ENCODE assay signal across 9 cellular contexts in genomic region chr9:121558423-121558950, GRCh38. TPM values are rescaled to one million over a fixed set of nuclear protein-coding genes. Genes with fewer than 3 reads are reported as not detected.
A peak's percentile ranks its signal among the peaks of the same experiment; 100 is the strongest.
DNase-seq lines count a peak whose midpoint lies in the region; ATAC-seq and TF ChIP-seq lines count a peak whose summit lies in the region.
"Had no signal": no experiment of that assay in that cellular context is flagged by ENCODE, and none has a peak within 500 bp of the region (broad histone marks: within the 10 kb centered on the region; RNA-seq: fewer than 3 reads in every experiment).

No MANE protein-coding gene starts in this region.

- ATAC-seq in GM18498 (IDR thresholded peaks at IDR 0.05; ENCODE audit: unreplicated experiment) (no peak), HG02885 (IDR thresholded peaks at IDR 0.05; ENCODE audit: poor library complexity, unreplicated experiment) (no peak)
- no peak for ATAC-seq in CD4-positive, alpha-beta T cell (ENCODE audit: poor library complexity)

- DNase-seq in breast epithelium (ENCODE audit: low spot score in 2 of 2) (no peak), mammary epithelial cell (no peak), endodermal cell (peak; percentile 56), type B pancreatic cell (ENCODE audit: extremely low spot score, unreplicated experiment) (no peak)
- no peak for DNase-seq in CD4-positive, alpha-beta T cell

- H3K27ac ChIP-seq in breast epithelium (peak overlapping the region; percentile 83 to 85), mammary epithelial cell (ENCODE audit: insufficient read depth, low read depth, low read length) (no peak overlapping the region), endodermal cell (ENCODE audit: low read depth, low read length) (peak overlapping the region; percentile 22), muscle layer of duodenum (ENCODE audit: low read length) (peak overlapping the region; percentile 11)
- no peak overlapping the region for H3K27ac ChIP-seq in CD4-positive, alpha-beta T cell (ENCODE audit: low read depth, low read length)

- H3K4me1 Mint-ChIP-seq in endodermal cell (peaks cover 13% of the 10 kb centered on the region), type B pancreatic cell (ENCODE audit: unreplicated experiment) (peaks cover 27% of the 10 kb centered on the region)
- no peaks in the 10 kb centered on the region for H3K4me1 Mint-ChIP-seq in CD4-positive, alpha-beta T cell (ENCODE audit: low read depth)

- H3K36me3 ChIP-seq in breast epithelium (no peaks in the 10 kb centered on the region), mammary epithelial cell (ENCODE audit: insufficient read depth, low read length) (no peaks in the 10 kb centered on the region), endodermal cell (ENCODE audit: control insufficient read depth, insufficient read depth, low read length) (no peaks in the 10 kb centered on the region), muscle layer of duodenum (ENCODE audit: control insufficient read depth in 1 of 2, insufficient read depth in 2 of 2, low read length in 2 of 2) (no peaks in the 10 kb centered on the region)

- no peaks in the 10 kb centered on the region for H3K9me3 ChIP-seq in breast epithelium
- H3K9me3 ChIP-seq in mammary epithelial cell (replicated peaks; ENCODE audit: insufficient read depth, low read length), result no peaks in the 10 kb centered on the region
- no peaks in the 10 kb centered on the region for H3K9me3 ChIP-seq in endodermal cell (ENCODE audit: control insufficient read depth, low read length)
- H3K9me3 ChIP-seq in muscle layer of duodenum (ENCODE audit: control insufficient read depth in 1 of 2, low read length in 2 of 2), result no peaks in the 10 kb centered on the region
- H3K9me3 ChIP-seq in CD4-positive, alpha-beta T cell (ENCODE audit: control insufficient read depth, low read length), result no peaks in the 10 kb centered on the region

- H2AFZ ChIP-seq in mammary epithelial cell (ENCODE audit: low read depth, low read length), result no peak overlapping the region

- H3K36me3 Mint-ChIP-seq in endodermal cell (ENCODE audit: low read depth) (no peaks in the 10 kb centered on the region), type B pancreatic cell (no peaks in the 10 kb centered on the region)
- H3K36me3 Mint-ChIP-seq in CD4-positive, alpha-beta T cell (ENCODE audit: low read depth), result no peaks in the 10 kb centered on the region

- BruUV-seq in mammary epithelial cell (replicated peaks; lab: Mats Ljungman, UMichigan), result no TSS peak

- no peak for TF ChIP-seq CTCF in breast epithelium (IDR thresholded peaks at IDR 0.05)
- TF ChIP-seq CTCF in mammary epithelial cell (conservative IDR thresholded peaks at IDR 0.05 in 1 of 2, IDR thresholded peaks at IDR 0.05 in 1 of 2; ENCODE audit: extremely low read depth in 1 of 2, insufficient read depth in 1 of 2, low read depth in 1 of 2, low read length in 2 of 2), result no peak
- TF ChIP-seq CTCF in endodermal cell (conservative IDR thresholded peaks at IDR 0.05), result no peak
- no peak for TF ChIP-seq CTCF in type B pancreatic cell (conservative IDR thresholded peaks at IDR 0.05)
- no peak for TF ChIP-seq CTCF in CD4-positive, alpha-beta T cell (IDR thresholded peaks at IDR 0.05)

- H3K4me1 ChIP-seq in breast epithelium (peaks cover 0 to 8% of the 10 kb centered on the region in 2 donors), mammary epithelial cell (ENCODE audit: insufficient read depth, low read length) (peaks cover 29% of the 10 kb centered on the region), endodermal cell (ENCODE audit: control insufficient read depth, insufficient read depth, low read length) (no peaks in the 10 kb centered on the region), muscle layer of duodenum (ENCODE audit: control insufficient read depth in 1 of 2, insufficient read depth in 2 of 2, low read length in 2 of 2) (peaks cover 0 to 5% of the 10 kb centered on the region in 2 donors)

- H3K9ac ChIP-seq in mammary epithelial cell (ENCODE audit: insufficient read depth, low read length), result no peak overlapping the region
- no peak overlapping the region for H3K9ac ChIP-seq in endodermal cell (ENCODE audit: extremely low read depth, low read length, poor library complexity, severe bottlenecking)

- H3K9me3 Mint-ChIP-seq in endodermal cell, result no peaks in the 10 kb centered on the region
- no peaks in the 10 kb centered on the region for H3K9me3 Mint-ChIP-seq in type B pancreatic cell
- no peaks in the 10 kb centered on the region for H3K9me3 Mint-ChIP-seq in CD4-positive, alpha-beta T cell
- H3K9me3 Mint-ChIP-seq: T-helper 1 cell treated with Interleukin-12 subunit alpha and Interleukin-12 subunit beta and Interleukin-4 antibody, amounts not matched to agents 30 μg/mL and 1 μg/mL, for 36 hours had no signal

- H3K4me3 ChIP-seq in breast epithelium (no peak overlapping the region), mammary epithelial cell (replicated peaks in 1 of 3; ENCODE audit: insufficient read depth in 1 of 3, low read depth in 2 of 3, low read length in 3 of 3) (no peak overlapping the region), endodermal cell (ENCODE audit: low read length) (no peak overlapping the region), muscle layer of duodenum (ENCODE audit: low read depth in 1 of 2, low read length in 2 of 2) (no peak overlapping the region)

- peaks cover 5% of the 10 kb centered on the region for H3K27me3 Mint-ChIP-seq in endodermal cell (ENCODE audit: insufficient read depth)
- H3K27me3 Mint-ChIP-seq in type B pancreatic cell, result peaks cover 3% of the 10 kb centered on the region
- H3K27me3 Mint-ChIP-seq in CD4-positive, alpha-beta T cell, result peaks cover 14% of the 10 kb centered on the region

- H3K79me2 ChIP-seq in mammary epithelial cell (ENCODE audit: insufficient read depth, low read length), result no peaks in the 10 kb centered on the region

- no peak for TF ChIP-seq POLR2A in breast epithelium (IDR thresholded peaks at IDR 0.05)

- H4K20me1 ChIP-seq in mammary epithelial cell (ENCODE audit: insufficient read depth, low read length), result no peaks in the 10 kb centered on the region

- dilution Hi-C loops in mammary epithelial cell (cut with HindIII; ENCODE audit: low sequenced_read_pairs), result loop anchor here (25.0 kb wide), 1 partner anchor 429 kb away; no protein-coding TSS in a partner anchor

- H3K4me2 ChIP-seq in mammary epithelial cell (ENCODE audit: insufficient read depth, low read depth, low read length), result no peak overlapping the region

- intact Hi-C loops in breast epithelium (cut with DNase I; ENCODE audit: low total_unique reads) (no loop called here), mammary epithelial cell (cut with micrococcal nuclease) (no loop called here)
- intact Hi-C loops in CD4-positive, alpha-beta T cell (cut with DNase I, micrococcal nuclease), result no loop called here

- in situ Hi-C loops in mammary epithelial cell (cut with MboI; ENCODE audit: low sequenced_read_pairs in 2 of 2), result loop anchor here (10.0 kb wide), 2 partner anchors 126 to 446 kb away; no protein-coding TSS in a partner anchor

- POLR2A ChIA-PET in CD4-positive, alpha-beta T cell (lab: Charles Lee), result no interaction called here

- CTCF ChIA-PET in mammary epithelial cell (lab: Charles Lee; ENCODE audit: low non-redundant PET), result no interaction called here
- CTCF ChIA-PET in CD4-positive, alpha-beta T cell (lab: Charles Lee), result no interaction called here

- 89% methylated on average over 5 of the region's 8 CpGs for WGBS in mammary epithelial cell (ENCODE audit: low coverage, missing lambda C conversion rate)
- 84 to 89% methylated on average over 3 to 8 of the region's 8 CpGs for WGBS in endodermal cell (ENCODE audit: insufficient coverage in 1 of 2, insufficient read length in 1 of 2), 2 experiments

- H3K27ac Mint-ChIP-seq in endodermal cell, result no peak overlapping the region
- peak overlapping the region; percentile 56 for H3K27ac Mint-ChIP-seq in type B pancreatic cell
- no peak overlapping the region for H3K27ac Mint-ChIP-seq in CD4-positive, alpha-beta T cell
- H3K27ac Mint-ChIP-seq: T-helper 1 cell treated with Interleukin-12 subunit alpha and Interleukin-12 subunit beta and Interleukin-4 antibody, amounts not matched to agents 30 μg/mL and 1 μg/mL, for 36 hours had no signal

- H3K4me3 Mint-ChIP-seq in endodermal cell, result no peak overlapping the region
- H3K4me3 Mint-ChIP-seq in type B pancreatic cell, result no peak overlapping the region
- no peak overlapping the region for H3K4me3 Mint-ChIP-seq in CD4-positive, alpha-beta T cell
- H3K4me3 Mint-ChIP-seq: T-helper 1 cell treated with Interleukin-12 subunit alpha and Interleukin-12 subunit beta and Interleukin-4 antibody, amounts not matched to agents 30 μg/mL and 1 μg/mL, for 36 hours had no signal

- H3K27me3 ChIP-seq in breast epithelium (no peaks in the 10 kb centered on the region), mammary epithelial cell (ENCODE audit: insufficient read depth, low read length) (no peaks in the 10 kb centered on the region), endodermal cell (ENCODE audit: control insufficient read depth, insufficient read depth, low read length, poor library complexity, severe bottlenecking) (no peaks in the 10 kb centered on the region), muscle layer of duodenum (ENCODE audit: low read depth, low read length) (no peaks in the 10 kb centered on the region)
- peaks cover 4% of the 10 kb centered on the region for H3K27me3 ChIP-seq in CD4-positive, alpha-beta T cell (ENCODE audit: control insufficient read depth, insufficient read depth, low read length)

RNA-seq across cellular contexts. Expression of gene GGTA1, which starts 58.8 kb away (rescaled TPM):
- total RNA-seq in breast epithelium, result 10 to 100 TPM in 2 of 3 donors, 1 to 10 TPM in 1; 6.2 to 29.6 (median 11.4) TPM
- total RNA-seq in mammary epithelial cell, result not detected
- polyA plus RNA-seq in mammary epithelial cell, result not detected
- polyA minus RNA-seq in mammary epithelial cell, result not detected
- not detected for total RNA-seq in endodermal cell
- polyA plus RNA-seq in endodermal cell (2013, experiment 1 of 2), result not detected
- polyA plus RNA-seq in endodermal cell (2013, experiment 2 of 2), result not detected
- not detected in 2 replicates for total RNA-seq in type B pancreatic cell (ENCODE audit: low replicate concordance)
- not detected for total RNA-seq in CD4-positive, alpha-beta T cell

Comparison
In these comparisons a context has a peak if more than half of its experiments do, and no peak if none do; other contexts are left out.
1. H3K27ac ChIP-seq: peak in breast epithelium (2 of 2), endodermal cell (single experiment) and muscle layer of duodenum (single experiment); none in mammary epithelial cell (single experiment) and CD4-positive, alpha-beta T cell (single experiment).